14 cellular contexts compared by ENCODE assay signal in genomic region chr10:57992321-57993077, GRCh38.
DNase-seq lines count a peak whose midpoint lies in the region; ATAC-seq lines count a peak whose summit lies in the region.
"Had no signal": no experiment of that assay in that cellular context is flagged by ENCODE, and none has a peak within 500 bp of the region (broad histone marks: within the 10 kb centered on the region; RNA-seq: fewer than 3 reads in every experiment).

No MANE protein-coding gene starts in this region.

- no peak overlapping the region for H3K9ac ChIP-seq in endocrine pancreas (ENCODE audit: control insufficient read depth, insufficient read depth, low read length)

- no peaks in the 10 kb centered on the region for H3K9me3 ChIP-seq in endocrine pancreas (ENCODE audit: control insufficient read depth, low read length)
- H3K9me3 ChIP-seq: HAP-1 had no signal

- peak overlapping the region; percentile 35 for H3K4me3 ChIP-seq in endocrine pancreas (ENCODE audit: control insufficient read depth, insufficient read depth, low read length)
- H3K4me3 ChIP-seq: HAP-1 had no signal

- no peak for ATAC-seq in HG02642 (IDR thresholded peaks at IDR 0.05; ENCODE audit: poor library complexity, unreplicated experiment)
- ATAC-seq: sciatic nerve had no signal

- DNase-seq in GM03348 (ENCODE audit: low spot score) (peak; percentile 7), NCI-H524 treated with DMSO at 0.1 percent for 48 hours (lab: John Stamatoyannopoulos, UW) (peak; percentile 24), myocyte (ENCODE audit: low read depth) (peak; percentile 39), nucleus accumbens (lab: John Stamatoyannopoulos, UW) (no peak), 8988T (no peak)
- DNase-seq in stimulated activated CD4-positive, alpha-beta T cell treated with anti-CD3 and anti-CD28 coated beads, Interleukin-2, amount 100 ng/mL, for 48 hours = no peak
- DNase-seq: activated CD8-positive, alpha-beta memory T cell treated with anti-CD3 and anti-CD28 coated beads, Interleukin-2, amount 50 U/mL, for 48 hours; effector CD8-positive, alpha-beta T cell; KBM-7; midbrain had no signal

- no peaks in the 10 kb centered on the region for H3K27me3 ChIP-seq in endocrine pancreas (ENCODE audit: control insufficient read depth, insufficient read depth, low read length)

- peaks cover 3% of the 10 kb centered on the region for H3K4me1 ChIP-seq in endocrine pancreas (ENCODE audit: control insufficient read depth, insufficient read depth, low read length)
- H3K4me1 ChIP-seq: HAP-1 had no signal

- H3K36me3 ChIP-seq in endocrine pancreas (ENCODE audit: control insufficient read depth, insufficient read depth, low read length) = no peaks in the 10 kb centered on the region
- H3K36me3 ChIP-seq: HAP-1 had no signal

Comparison
In these comparisons a context has a peak if more than half of its experiments do, and no peak if none do; other contexts are left out.
1. DNase-seq: peak in GM03348 (single experiment), NCI-H524 treated with DMSO at 0.1 percent for 48 hours (single experiment) and myocyte (single experiment); none in stimulated activated CD4-positive, alpha-beta T cell treated with anti-CD3 and anti-CD28 coated beads, Interleukin-2, amount 100 ng/mL, for 48 hours (0 of 2), nucleus accumbens (0 of 56) and 8988T (single experiment).